In genomic region chr12:71011261-71011660, GRCh38 we compare ENCODE assay signal across 18 cellular contexts.
A peak's percentile ranks its signal among the peaks of the same experiment; 100 is the strongest.
DNase-seq lines count a peak whose midpoint lies in the region; FAIRE-seq and TF ChIP-seq lines count a peak whose summit lies in the region.
"Had no signal": no experiment of that assay in that cellular context is flagged by ENCODE, and none has a peak within 500 bp of the region (broad histone marks: within the 10 kb centered on the region; RNA-seq: fewer than 3 reads in every experiment).

No MANE protein-coding gene starts in this region.

- H3K27ac Mint-ChIP-seq in CD4-positive, alpha-beta memory T cell: no peak overlapping the region
- H3K27ac Mint-ChIP-seq: activated CD4-positive, alpha-beta T cell treated with anti-CD3 and anti-CD28 coated beads, Interleukin-2, amount 10 ng/mL, durations not matched to agents 7 days and 5 days; activated naive CD4-positive, alpha-beta T cell treated with anti-CD3 and anti-CD28 coated beads for 36 hours; dendritic cell treated with granulocyte-macrophage colony-stimulating factor and Interleukin-4, amounts not matched to agents 40 ng/mL and 50 ng/mL, for 4 days; IgD-negative memory B cell had no signal

- no peaks in the 10 kb centered on the region for H3K27me3 Mint-ChIP-seq in CD4-positive, alpha-beta memory T cell
- H3K27me3 Mint-ChIP-seq: activated CD4-positive, alpha-beta T cell treated with anti-CD3 and anti-CD28 coated beads, Interleukin-2, amount 10 ng/mL, durations not matched to agents 7 days and 5 days; dendritic cell treated with granulocyte-macrophage colony-stimulating factor and Interleukin-4, amounts not matched to agents 40 ng/mL and 50 ng/mL, for 4 days; IgD-negative memory B cell had no signal

- no peak for FAIRE-seq in endothelial cell of umbilical vein (lab: Jason Lieb, UNC)
- FAIRE-seq: TTC549 had no signal

- no peaks in the 10 kb centered on the region for H3K27me3 ChIP-seq in endothelial cell of umbilical vein (ENCODE audit: control insufficient read depth in 2 of 2, insufficient read depth in 2 of 2, low read length in 2 of 2)
- no peaks in the 10 kb centered on the region for H3K27me3 ChIP-seq in CD4-positive, alpha-beta memory T cell (ENCODE audit: insufficient read depth, low read length)
- H3K27me3 ChIP-seq: Peyer's patch had no signal

- H3K9ac ChIP-seq in endothelial cell of umbilical vein (replicated peaks; ENCODE audit: extremely low read depth, insufficient read depth, low read length): no peak overlapping the region

- H3K9me1 ChIP-seq in endothelial cell of umbilical vein (replicated peaks; ENCODE audit: control insufficient read depth, extremely low read depth, insufficient read depth, low read length): no peaks in the 10 kb centered on the region

- dilution Hi-C loops in endothelial cell of umbilical vein (cut with MboI; ENCODE audit: extremely low pct_ligation_motif_present, low sequenced_read_pairs): no loop called here

- H3K4me2 ChIP-seq in endothelial cell of umbilical vein (ENCODE audit: insufficient read depth, low read length): no peak overlapping the region

- H3K36me3 ChIP-seq in endothelial cell of umbilical vein (ENCODE audit: control insufficient read depth in 2 of 2, extremely low read depth in 1 of 2, insufficient read depth in 2 of 2, low read length in 2 of 2): no peaks in the 10 kb centered on the region
- no peaks in the 10 kb centered on the region for H3K36me3 ChIP-seq in CD4-positive, alpha-beta memory T cell (ENCODE audit: insufficient read depth, low read length)
- H3K36me3 ChIP-seq: Peyer's patch had no signal

- H3K36me3 Mint-ChIP-seq in CD4-positive, alpha-beta memory T cell: no peaks in the 10 kb centered on the region
- H3K36me3 Mint-ChIP-seq: IgD-negative memory B cell had no signal

- DNase-seq in Daoy (ENCODE audit: low read depth) (peak; percentile 38), LHCN-M2 (ENCODE audit: low read depth) (peak; percentile 83), endothelial cell of umbilical vein (ENCODE audit: low read depth, low spot score) (no peak), renal cortical epithelial cell (ENCODE audit: low read depth) (peak; percentile 11), hepatic stellate cell (ENCODE audit: low spot score) (no peak)
- no peak for DNase-seq in CD4-positive, alpha-beta memory T cell
- DNase-seq in activated CD4-positive, alpha-beta T cell treated with anti-CD3 and anti-CD28 coated beads, Interleukin-2, amount 50 U/mL, for 48 hours: no peak
- DNase-seq: activated CD4-positive, alpha-beta T cell treated with anti-CD3 and anti-CD28 coated beads, Interleukin-2, amount 10 ng/mL, durations not matched to agents 7 days and 5 days; activated naive CD4-positive, alpha-beta T cell treated with anti-CD3 and anti-CD28 coated beads for 36 hours; erythroblast; hypothalamus; left cardiac atrium; NCI-H1092; NCI-H82; Peyer's patch had no signal

- H2AFZ ChIP-seq in endothelial cell of umbilical vein (ENCODE audit: low read depth, low read length): no peak overlapping the region

- BruUV-seq in endothelial cell of umbilical vein (replicated peaks; lab: Mats Ljungman, UMichigan): no TSS peak

- CTCF ChIA-PET in endothelial cell of umbilical vein (lab: Charles Lee): no interaction called here
- CTCF ChIA-PET in CD4-positive, alpha-beta memory T cell (lab: Charles Lee; ENCODE audit: partially characterized antibody): no interaction called here

- H3K79me2 ChIP-seq in endothelial cell of umbilical vein (ENCODE audit: control insufficient read depth, insufficient read depth, low read length): no peaks in the 10 kb centered on the region

- H3K27ac ChIP-seq in endothelial cell of umbilical vein (ENCODE audit: insufficient read depth, low read depth, low read length): no peak overlapping the region
- no peak overlapping the region for H3K27ac ChIP-seq in CD4-positive, alpha-beta memory T cell (ENCODE audit: low read depth, low read length)
- H3K27ac ChIP-seq: Peyer's patch had no signal

- POLR2A ChIA-PET in endothelial cell of umbilical vein (lab: Charles Lee): no interaction called here
- POLR2A ChIA-PET in CD4-positive, alpha-beta memory T cell (lab: Charles Lee; ENCODE audit: partially characterized antibody): no interaction called here

- no peak for TF ChIP-seq POLR2A in endothelial cell of umbilical vein (IDR thresholded peaks at IDR 0.05; ENCODE audit: low read depth, low read length)

- no peaks in the 10 kb centered on the region for H4K20me1 ChIP-seq in endothelial cell of umbilical vein (replicated peaks; ENCODE audit: control insufficient read depth, extremely low read depth, insufficient read depth, low read length)

- H3K9me3 ChIP-seq in endothelial cell of umbilical vein (replicated peaks; ENCODE audit: control insufficient read depth, insufficient read depth, low read length): no peaks in the 10 kb centered on the region
- H3K9me3 ChIP-seq in CD4-positive, alpha-beta memory T cell (ENCODE audit: control insufficient read depth in 1 of 2, low read length in 2 of 2): no peaks in the 10 kb centered on the region
- H3K9me3 ChIP-seq: Peyer's patch had no signal

- no peak overlapping the region for H3K4me3 ChIP-seq in endothelial cell of umbilical vein (replicated peaks in 1 of 3; ENCODE audit: insufficient read depth in 1 of 3, low read depth in 1 of 3, low read length in 3 of 3)
- H3K4me3 ChIP-seq in CD4-positive, alpha-beta memory T cell (ENCODE audit: low read length in 2 of 2): no peak overlapping the region
- H3K4me3 ChIP-seq: Peyer's patch had no signal

- H3K9me3 Mint-ChIP-seq in CD4-positive, alpha-beta memory T cell: peaks cover 0 to 6% (median 2%) of the 10 kb centered on the region in 8 donors
- H3K9me3 Mint-ChIP-seq: activated CD4-positive, alpha-beta T cell treated with anti-CD3 and anti-CD28 coated beads, Interleukin-2, amount 10 ng/mL, durations not matched to agents 7 days and 5 days; activated naive CD4-positive, alpha-beta T cell treated with anti-CD3 and anti-CD28 coated beads for 36 hours; dendritic cell treated with granulocyte-macrophage colony-stimulating factor and Interleukin-4, amounts not matched to agents 40 ng/mL and 50 ng/mL, for 4 days had no signal

- intact Hi-C loops in endothelial cell of umbilical vein (cut with micrococcal nuclease): no loop called here
- intact Hi-C loops in CD4-positive, alpha-beta memory T cell (cut with micrococcal nuclease): no loop called here

- H3K4me1 Mint-ChIP-seq in CD4-positive, alpha-beta memory T cell: no peaks in the 10 kb centered on the region
- H3K4me1 Mint-ChIP-seq: activated CD4-positive, alpha-beta T cell treated with anti-CD3 and anti-CD28 coated beads, Interleukin-2, amount 10 ng/mL, durations not matched to agents 7 days and 5 days; IgD-negative memory B cell had no signal

- no peak for TF ChIP-seq CTCF in endothelial cell of umbilical vein (IDR thresholded peaks at IDR 0.05; ENCODE audit: extremely low read depth in 1 of 2, insufficient read depth in 1 of 2, low read depth in 1 of 2, low read length in 2 of 2)

- H3K4me1 ChIP-seq in endothelial cell of umbilical vein (ENCODE audit: control insufficient read depth, extremely low read depth, insufficient read depth, low read length): no peaks in the 10 kb centered on the region
- no peaks in the 10 kb centered on the region for H3K4me1 ChIP-seq in CD4-positive, alpha-beta memory T cell (ENCODE audit: insufficient read depth, low read length)
- H3K4me1 ChIP-seq: Peyer's patch had no signal

- no peak overlapping the region for H3K4me3 Mint-ChIP-seq in CD4-positive, alpha-beta memory T cell
- H3K4me3 Mint-ChIP-seq: activated CD4-positive, alpha-beta T cell treated with anti-CD3 and anti-CD28 coated beads, Interleukin-2, amount 10 ng/mL, durations not matched to agents 7 days and 5 days; activated naive CD4-positive, alpha-beta T cell treated with anti-CD3 and anti-CD28 coated beads for 36 hours; dendritic cell treated with granulocyte-macrophage colony-stimulating factor and Interleukin-4, amounts not matched to agents 40 ng/mL and 50 ng/mL, for 4 days; IgD-negative memory B cell had no signal

TF ChIP-seq in endothelial cell of umbilical vein, 7 proteins besides CTCF, POLR2A, EP300 and RAD21:
- TF ChIP-seq GATA2 (IDR thresholded peaks at IDR 0.05; ENCODE audit: insufficient read depth, insufficient read length, low read depth, low read length): peak; percentile 47
- no peak for TF ChIP-seq MAX (IDR thresholded peaks at IDR 0.05; ENCODE audit: insufficient read depth, insufficient read length)
- peak; percentile 56 for TF ChIP-seq FOS (IDR thresholded peaks at IDR 0.05; ENCODE audit: borderline replicate concordance, insufficient read depth, low read length)
TF ChIP-seq in endothelial cell of umbilical vein: peak in this region for 2.

Comparison
In these comparisons a context has a peak if more than half of its experiments do, and no peak if none do; other contexts are left out.
1. DNase-seq: peak in Daoy (single experiment), LHCN-M2 (single experiment) and renal cortical epithelial cell (single experiment); none in endothelial cell of umbilical vein (single experiment), CD4-positive, alpha-beta memory T cell (0 of 5), activated CD4-positive, alpha-beta T cell treated with anti-CD3 and anti-CD28 coated beads, Interleukin-2, amount 50 U/mL, for 48 hours (0 of 2) and hepatic stellate cell (single experiment).